ENCODE assay signal across 1 cellular context in the genomic region with DNA sequence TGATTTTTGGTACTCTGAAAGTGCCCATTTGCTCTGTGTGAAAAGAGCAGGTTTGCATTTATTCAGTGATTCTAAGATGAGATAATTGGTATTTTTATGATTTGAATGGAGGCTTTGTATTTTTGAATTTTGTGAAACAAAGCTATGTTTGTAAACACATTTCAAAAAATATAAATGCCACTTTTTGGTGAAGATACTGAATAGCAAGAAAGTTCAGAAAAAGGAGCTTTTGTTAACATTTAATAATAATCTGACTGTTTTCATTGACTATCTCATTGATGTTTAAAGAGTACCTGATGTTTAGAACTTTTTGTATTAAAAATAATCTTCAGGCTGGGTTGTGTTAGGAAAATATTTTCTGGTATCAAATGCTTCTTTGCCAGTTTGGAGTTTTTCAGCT.
TF ChIP-seq lines count a peak whose summit lies in the region.

No MANE protein-coding gene starts in this region.

TF ChIP-seq in SK-N-SH, 30 proteins besides CTCF, POLR2A, EP300 and RAD21 (continued from another document):
- TF ChIP-seq, protein P1, sequence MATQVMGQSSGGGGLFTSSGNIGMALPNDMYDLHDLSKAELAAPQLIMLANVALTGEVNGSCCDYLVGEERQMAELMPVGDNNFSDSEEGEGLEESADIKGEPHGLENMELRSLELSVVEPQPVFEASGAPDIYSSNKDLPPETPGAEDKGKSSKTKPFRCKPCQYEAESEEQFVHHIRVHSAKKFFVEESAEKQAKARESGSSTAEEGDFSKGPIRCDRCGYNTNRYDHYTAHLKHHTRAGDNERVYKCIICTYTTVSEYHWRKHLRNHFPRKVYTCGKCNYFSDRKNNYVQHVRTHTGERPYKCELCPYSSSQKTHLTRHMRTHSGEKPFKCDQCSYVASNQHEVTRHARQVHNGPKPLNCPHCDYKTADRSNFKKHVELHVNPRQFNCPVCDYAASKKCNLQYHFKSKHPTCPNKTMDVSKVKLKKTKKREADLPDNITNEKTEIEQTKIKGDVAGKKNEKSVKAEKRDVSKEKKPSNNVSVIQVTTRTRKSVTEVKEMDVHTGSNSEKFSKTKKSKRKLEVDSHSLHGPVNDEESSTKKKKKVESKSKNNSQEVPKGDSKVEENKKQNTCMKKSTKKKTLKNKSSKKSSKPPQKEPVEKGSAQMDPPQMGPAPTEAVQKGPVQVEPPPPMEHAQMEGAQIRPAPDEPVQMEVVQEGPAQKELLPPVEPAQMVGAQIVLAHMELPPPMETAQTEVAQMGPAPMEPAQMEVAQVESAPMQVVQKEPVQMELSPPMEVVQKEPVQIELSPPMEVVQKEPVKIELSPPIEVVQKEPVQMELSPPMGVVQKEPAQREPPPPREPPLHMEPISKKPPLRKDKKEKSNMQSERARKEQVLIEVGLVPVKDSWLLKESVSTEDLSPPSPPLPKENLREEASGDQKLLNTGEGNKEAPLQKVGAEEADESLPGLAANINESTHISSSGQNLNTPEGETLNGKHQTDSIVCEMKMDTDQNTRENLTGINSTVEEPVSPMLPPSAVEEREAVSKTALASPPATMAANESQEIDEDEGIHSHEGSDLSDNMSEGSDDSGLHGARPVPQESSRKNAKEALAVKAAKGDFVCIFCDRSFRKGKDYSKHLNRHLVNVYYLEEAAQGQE (IDR thresholded peaks at IDR 0.05; ENCODE audit: low read depth, low read length): no peak
- TF ChIP-seq, protein P2, sequence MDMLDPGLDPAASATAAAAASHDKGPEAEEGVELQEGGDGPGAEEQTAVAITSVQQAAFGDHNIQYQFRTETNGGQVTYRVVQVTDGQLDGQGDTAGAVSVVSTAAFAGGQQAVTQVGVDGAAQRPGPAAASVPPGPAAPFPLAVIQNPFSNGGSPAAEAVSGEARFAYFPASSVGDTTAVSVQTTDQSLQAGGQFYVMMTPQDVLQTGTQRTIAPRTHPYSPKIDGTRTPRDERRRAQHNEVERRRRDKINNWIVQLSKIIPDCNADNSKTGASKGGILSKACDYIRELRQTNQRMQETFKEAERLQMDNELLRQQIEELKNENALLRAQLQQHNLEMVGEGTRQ (IDR thresholded peaks at IDR 0.05; ENCODE audit: borderline replicate concordance, low read depth, low read length): no peak
